In the genomic region with DNA sequence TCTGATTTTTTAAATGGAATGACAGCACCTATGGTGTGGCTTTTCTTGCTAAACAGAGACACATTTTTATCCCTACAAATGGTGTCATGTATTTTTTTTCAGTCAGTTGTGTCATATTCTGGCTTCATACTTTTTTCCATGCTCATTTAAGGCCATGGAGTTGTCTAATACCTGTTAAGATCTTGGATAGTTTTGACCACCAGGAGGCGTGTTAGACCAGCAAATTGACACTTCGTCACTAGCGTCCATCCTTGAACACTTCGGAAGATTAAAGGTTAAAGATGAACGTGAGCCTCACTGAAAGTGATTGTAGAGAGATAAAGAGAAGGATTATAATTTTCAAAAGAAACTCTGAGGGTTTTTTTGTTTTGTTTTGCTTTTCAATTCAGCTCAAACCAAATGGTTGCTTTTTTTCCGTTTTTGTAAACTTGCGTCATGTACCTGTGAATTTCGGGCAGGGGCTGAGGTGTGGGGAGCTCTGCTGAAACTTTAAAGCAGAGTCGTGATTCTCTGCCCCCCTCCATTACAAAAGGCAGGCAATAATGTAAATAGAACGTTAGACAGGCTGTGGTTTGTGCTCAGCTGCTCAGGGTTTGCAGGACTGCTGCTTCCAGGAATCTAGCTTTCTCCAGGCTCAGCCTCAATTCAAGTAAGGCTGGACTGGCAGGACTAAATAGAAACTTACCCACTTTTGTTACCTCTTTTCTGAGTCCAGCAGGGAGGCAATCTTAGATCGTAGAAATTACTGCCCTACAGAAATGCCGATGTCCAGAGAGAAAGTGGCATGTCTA, we compare ENCODE assay signal across 1 cellular context.
A peak's percentile ranks its signal among the peaks of the same experiment; 100 is the strongest.
TF ChIP-seq lines count a peak whose summit lies in the region.

No MANE protein-coding gene starts in this region.

TF ChIP-seq in HepG2, 621 proteins besides CTCF, POLR2A, EP300 and RAD21 (continued from another document and continues in another):
- TF ChIP-seq, protein P1, sequence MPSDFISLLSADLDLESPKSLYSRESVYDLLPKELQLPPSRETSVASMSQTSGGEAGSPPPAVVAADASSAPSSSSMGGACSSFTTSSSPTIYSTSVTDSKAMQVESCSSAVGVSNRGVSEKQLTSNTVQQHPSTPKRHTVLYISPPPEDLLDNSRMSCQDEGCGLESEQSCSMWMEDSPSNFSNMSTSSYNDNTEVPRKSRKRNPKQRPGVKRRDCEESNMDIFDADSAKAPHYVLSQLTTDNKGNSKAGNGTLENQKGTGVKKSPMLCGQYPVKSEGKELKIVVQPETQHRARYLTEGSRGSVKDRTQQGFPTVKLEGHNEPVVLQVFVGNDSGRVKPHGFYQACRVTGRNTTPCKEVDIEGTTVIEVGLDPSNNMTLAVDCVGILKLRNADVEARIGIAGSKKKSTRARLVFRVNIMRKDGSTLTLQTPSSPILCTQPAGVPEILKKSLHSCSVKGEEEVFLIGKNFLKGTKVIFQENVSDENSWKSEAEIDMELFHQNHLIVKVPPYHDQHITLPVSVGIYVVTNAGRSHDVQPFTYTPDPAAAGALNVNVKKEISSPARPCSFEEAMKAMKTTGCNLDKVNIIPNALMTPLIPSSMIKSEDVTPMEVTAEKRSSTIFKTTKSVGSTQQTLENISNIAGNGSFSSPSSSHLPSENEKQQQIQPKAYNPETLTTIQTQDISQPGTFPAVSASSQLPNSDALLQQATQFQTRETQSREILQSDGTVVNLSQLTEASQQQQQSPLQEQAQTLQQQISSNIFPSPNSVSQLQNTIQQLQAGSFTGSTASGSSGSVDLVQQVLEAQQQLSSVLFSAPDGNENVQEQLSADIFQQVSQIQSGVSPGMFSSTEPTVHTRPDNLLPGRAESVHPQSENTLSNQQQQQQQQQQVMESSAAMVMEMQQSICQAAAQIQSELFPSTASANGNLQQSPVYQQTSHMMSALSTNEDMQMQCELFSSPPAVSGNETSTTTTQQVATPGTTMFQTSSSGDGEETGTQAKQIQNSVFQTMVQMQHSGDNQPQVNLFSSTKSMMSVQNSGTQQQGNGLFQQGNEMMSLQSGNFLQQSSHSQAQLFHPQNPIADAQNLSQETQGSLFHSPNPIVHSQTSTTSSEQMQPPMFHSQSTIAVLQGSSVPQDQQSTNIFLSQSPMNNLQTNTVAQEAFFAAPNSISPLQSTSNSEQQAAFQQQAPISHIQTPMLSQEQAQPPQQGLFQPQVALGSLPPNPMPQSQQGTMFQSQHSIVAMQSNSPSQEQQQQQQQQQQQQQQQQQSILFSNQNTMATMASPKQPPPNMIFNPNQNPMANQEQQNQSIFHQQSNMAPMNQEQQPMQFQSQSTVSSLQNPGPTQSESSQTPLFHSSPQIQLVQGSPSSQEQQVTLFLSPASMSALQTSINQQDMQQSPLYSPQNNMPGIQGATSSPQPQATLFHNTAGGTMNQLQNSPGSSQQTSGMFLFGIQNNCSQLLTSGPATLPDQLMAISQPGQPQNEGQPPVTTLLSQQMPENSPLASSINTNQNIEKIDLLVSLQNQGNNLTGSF (CRISPR knock-in tag; IDR thresholded peaks at IDR 0.05) = no peak
- TF ChIP-seq HDAC2 (CRISPR knock-in tag; IDR thresholded peaks at IDR 0.05) (no peak), AGO2 (optimal IDR thresholded peaks at IDR 0.05; ENCODE audit: low read depth, low read length) (no peak), PRMT3 (CRISPR knock-in tag; IDR thresholded peaks at IDR 0.05; ENCODE audit: borderline replicate concordance, low read depth) (no peak), CREB3 (CRISPR knock-in tag; IDR thresholded peaks at IDR 0.05) (no peak), KDM4B (CRISPR knock-in tag; IDR thresholded peaks at IDR 0.05) (no peak), ZNF580 (CRISPR knock-in tag; IDR thresholded peaks at IDR 0.05; ENCODE audit: borderline replicate concordance, low read depth) (no peak), MIXL1 (CRISPR knock-in tag; IDR thresholded peaks at IDR 0.05) (peak; percentile 53; the same call in 1 of the 2 replicates), ZNF670 (CRISPR knock-in tag; IDR thresholded peaks at IDR 0.05; ENCODE audit: borderline replicate concordance) (no peak), LCORL (IDR thresholded peaks at IDR 0.05) (no peak), LCORL (CRISPR knock-in tag; IDR thresholded peaks at IDR 0.05) (peak; percentile 47), MAZ (IDR thresholded peaks at IDR 0.05; ENCODE audit: borderline replicate concordance, low read depth, low read length) (no peak), MAZ (CRISPR knock-in tag; IDR thresholded peaks at IDR 0.05; ENCODE audit: low read depth) (no peak), ZNF205 (CRISPR knock-in tag; IDR thresholded peaks at IDR 0.05) (no peak), ZNF343 (CRISPR knock-in tag; IDR thresholded peaks at IDR 0.05) (no peak), MEIS1 (CRISPR knock-in tag; IDR thresholded peaks at IDR 0.05; ENCODE audit: borderline replicate concordance) (0 out of 2 replicates have a peak, but pooled peaks have one; percentile 34), ELF3 (CRISPR knock-in tag; IDR thresholded peaks at IDR 0.05) (peak; percentile 37; the same call in 1 of the 2 replicates), SIX4 (CRISPR knock-in tag; IDR thresholded peaks at IDR 0.05) (no peak), IKZF5 (CRISPR knock-in tag; IDR thresholded peaks at IDR 0.05) (no peak), KAT8 (CRISPR knock-in tag; IDR thresholded peaks at IDR 0.05) (0 out of 2 replicates have a peak, but pooled peaks have one; percentile 28), ZHX1 (CRISPR knock-in tag; IDR thresholded peaks at IDR 0.05; ENCODE audit: low read depth) (no peak), SOX6 (IDR thresholded peaks at IDR 0.05) (no peak), SOX6 (CRISPR knock-in tag; IDR thresholded peaks at IDR 0.05) (no peak), RARA (CRISPR knock-in tag; IDR thresholded peaks at IDR 0.05) (no peak), TEAD2 (CRISPR knock-in tag; IDR thresholded peaks at IDR 0.05) (no peak), YEATS4 (CRISPR knock-in tag; IDR thresholded peaks at IDR 0.05; ENCODE audit: borderline replicate concordance) (no peak), ZNF878 (CRISPR knock-in tag; IDR thresholded peaks at IDR 0.05) (no peak), ZNF260 (CRISPR knock-in tag; IDR thresholded peaks at IDR 0.05; ENCODE audit: borderline replicate concordance, low read depth) (no peak), THAP11 (CRISPR knock-in tag; IDR thresholded peaks at IDR 0.05) (peak; percentile 60), CCAR2 (optimal IDR thresholded peaks at IDR 0.05; ENCODE audit: low read depth, low read length) (no peak), HNRNPL (IDR thresholded peaks at IDR 0.05; ENCODE audit: low read depth, low read length) (no peak), SP1 (IDR thresholded peaks at IDR 0.05) (no peak), SP1 (CRISPR knock-in tag; IDR thresholded peaks at IDR 0.05) (no peak), ZNF570 (CRISPR knock-in tag; IDR thresholded peaks at IDR 0.05; ENCODE audit: borderline replicate concordance) (no peak), ZNF367 (CRISPR knock-in tag; IDR thresholded peaks at IDR 0.05; ENCODE audit: borderline replicate concordance) (no peak)
- TF ChIP-seq, protein P2, sequence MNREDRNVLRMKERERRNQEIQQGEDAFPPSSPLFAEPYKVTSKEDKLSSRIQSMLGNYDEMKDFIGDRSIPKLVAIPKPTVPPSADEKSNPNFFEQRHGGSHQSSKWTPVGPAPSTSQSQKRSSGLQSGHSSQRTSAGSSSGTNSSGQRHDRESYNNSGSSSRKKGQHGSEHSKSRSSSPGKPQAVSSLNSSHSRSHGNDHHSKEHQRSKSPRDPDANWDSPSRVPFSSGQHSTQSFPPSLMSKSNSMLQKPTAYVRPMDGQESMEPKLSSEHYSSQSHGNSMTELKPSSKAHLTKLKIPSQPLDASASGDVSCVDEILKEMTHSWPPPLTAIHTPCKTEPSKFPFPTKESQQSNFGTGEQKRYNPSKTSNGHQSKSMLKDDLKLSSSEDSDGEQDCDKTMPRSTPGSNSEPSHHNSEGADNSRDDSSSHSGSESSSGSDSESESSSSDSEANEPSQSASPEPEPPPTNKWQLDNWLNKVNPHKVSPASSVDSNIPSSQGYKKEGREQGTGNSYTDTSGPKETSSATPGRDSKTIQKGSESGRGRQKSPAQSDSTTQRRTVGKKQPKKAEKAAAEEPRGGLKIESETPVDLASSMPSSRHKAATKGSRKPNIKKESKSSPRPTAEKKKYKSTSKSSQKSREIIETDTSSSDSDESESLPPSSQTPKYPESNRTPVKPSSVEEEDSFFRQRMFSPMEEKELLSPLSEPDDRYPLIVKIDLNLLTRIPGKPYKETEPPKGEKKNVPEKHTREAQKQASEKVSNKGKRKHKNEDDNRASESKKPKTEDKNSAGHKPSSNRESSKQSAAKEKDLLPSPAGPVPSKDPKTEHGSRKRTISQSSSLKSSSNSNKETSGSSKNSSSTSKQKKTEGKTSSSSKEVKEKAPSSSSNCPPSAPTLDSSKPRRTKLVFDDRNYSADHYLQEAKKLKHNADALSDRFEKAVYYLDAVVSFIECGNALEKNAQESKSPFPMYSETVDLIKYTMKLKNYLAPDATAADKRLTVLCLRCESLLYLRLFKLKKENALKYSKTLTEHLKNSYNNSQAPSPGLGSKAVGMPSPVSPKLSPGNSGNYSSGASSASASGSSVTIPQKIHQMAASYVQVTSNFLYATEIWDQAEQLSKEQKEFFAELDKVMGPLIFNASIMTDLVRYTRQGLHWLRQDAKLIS (CRISPR knock-in tag; IDR thresholded peaks at IDR 0.05) = no peak
- TF ChIP-seq, protein P3, sequence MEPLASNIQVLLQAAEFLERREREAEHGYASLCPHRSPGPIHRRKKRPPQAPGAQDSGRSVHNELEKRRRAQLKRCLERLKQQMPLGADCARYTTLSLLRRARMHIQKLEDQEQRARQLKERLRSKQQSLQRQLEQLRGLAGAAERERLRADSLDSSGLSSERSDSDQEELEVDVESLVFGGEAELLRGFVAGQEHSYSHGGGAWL (CRISPR knock-in tag; IDR thresholded peaks at IDR 0.05) = no peak
- TF ChIP-seq, protein P4, sequence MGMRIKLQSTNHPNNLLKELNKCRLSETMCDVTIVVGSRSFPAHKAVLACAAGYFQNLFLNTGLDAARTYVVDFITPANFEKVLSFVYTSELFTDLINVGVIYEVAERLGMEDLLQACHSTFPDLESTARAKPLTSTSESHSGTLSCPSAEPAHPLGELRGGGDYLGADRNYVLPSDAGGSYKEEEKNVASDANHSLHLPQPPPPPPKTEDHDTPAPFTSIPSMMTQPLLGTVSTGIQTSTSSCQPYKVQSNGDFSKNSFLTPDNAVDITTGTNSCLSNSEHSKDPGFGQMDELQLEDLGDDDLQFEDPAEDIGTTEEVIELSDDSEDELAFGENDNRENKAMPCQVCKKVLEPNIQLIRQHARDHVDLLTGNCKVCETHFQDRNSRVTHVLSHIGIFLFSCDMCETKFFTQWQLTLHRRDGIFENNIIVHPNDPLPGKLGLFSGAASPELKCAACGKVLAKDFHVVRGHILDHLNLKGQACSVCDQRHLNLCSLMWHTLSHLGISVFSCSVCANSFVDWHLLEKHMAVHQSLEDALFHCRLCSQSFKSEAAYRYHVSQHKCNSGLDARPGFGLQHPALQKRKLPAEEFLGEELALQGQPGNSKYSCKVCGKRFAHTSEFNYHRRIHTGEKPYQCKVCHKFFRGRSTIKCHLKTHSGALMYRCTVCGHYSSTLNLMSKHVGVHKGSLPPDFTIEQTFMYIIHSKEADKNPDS (CRISPR knock-in tag; IDR thresholded peaks at IDR 0.05) = no peak
- TF ChIP-seq, protein P5, sequence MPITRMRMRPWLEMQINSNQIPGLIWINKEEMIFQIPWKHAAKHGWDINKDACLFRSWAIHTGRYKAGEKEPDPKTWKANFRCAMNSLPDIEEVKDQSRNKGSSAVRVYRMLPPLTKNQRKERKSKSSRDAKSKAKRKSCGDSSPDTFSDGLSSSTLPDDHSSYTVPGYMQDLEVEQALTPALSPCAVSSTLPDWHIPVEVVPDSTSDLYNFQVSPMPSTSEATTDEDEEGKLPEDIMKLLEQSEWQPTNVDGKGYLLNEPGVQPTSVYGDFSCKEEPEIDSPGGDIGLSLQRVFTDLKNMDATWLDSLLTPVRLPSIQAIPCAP (CRISPR knock-in tag; IDR thresholded peaks at IDR 0.05; ENCODE audit: low read depth) = no peak
